ENCODE assay signal across 8 cellular contexts in the genomic region with DNA sequence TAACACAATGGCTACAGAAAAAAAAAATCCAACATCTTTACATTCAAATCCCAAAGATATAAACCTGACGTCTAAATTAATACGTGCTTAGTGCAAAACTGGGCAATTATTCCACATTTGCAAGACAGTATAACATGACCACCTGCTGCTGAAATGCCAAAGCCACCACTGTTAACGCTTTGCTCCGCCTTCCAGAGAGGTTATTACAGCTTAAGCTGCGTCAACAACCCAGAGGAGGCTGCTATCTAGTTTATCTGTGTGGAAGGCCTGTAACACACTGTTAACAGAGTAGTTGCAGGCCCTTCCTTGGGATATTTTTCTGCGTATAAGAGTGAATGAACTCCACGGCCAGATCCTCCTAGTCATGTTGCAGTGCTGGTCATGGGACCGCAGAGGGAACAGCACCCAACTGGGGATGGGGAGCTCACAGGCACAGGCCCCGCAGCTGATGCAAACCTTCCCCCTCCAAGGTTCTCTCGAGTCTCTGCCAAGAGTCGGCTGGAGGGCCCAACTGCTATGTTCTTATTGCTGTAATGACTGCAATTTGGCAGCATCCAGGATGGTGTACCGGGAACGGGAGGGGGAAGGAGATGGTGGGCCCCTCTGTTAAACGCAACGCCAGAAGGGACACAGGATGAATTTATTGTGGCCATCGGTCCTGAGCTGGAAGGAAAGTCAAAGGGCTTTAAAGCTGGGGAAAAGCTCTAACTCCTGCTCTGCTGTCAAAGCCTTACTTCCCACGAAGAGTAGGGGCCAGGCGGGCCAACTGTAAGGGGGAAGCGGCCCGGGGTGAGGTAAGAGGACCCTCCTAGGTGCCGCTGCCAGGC. TPM values are rescaled to one million over a fixed set of nuclear protein-coding genes. Genes with fewer than 3 reads are reported as not detected.
DNase-seq lines count a peak whose midpoint lies in the region; ATAC-seq and TF ChIP-seq lines count a peak whose summit lies in the region.

No MANE protein-coding gene starts in this region.

- peak overlapping the region; percentile 94 for H3K4me3 Mint-ChIP-seq in activated CD4-positive, alpha-beta T cell treated with anti-CD3 and anti-CD28 coated beads, Interleukin-2, amount 10 ng/mL, durations not matched to agents 24 days and 14 days

- H3K27me3 ChIP-seq in A673 (replicated peaks; ENCODE audit: insufficient read depth, low read depth, low read length, poor library complexity), result no peaks in the 10 kb centered on the region
- no peaks in the 10 kb centered on the region for H3K27me3 ChIP-seq in duodenal mucosa (ENCODE audit: control insufficient read depth in 1 of 2, insufficient read depth in 2 of 2, low read length in 2 of 2)

- BruUV-seq in A673 (replicated peaks; lab: Mats Ljungman, UMichigan), result no TSS peak

- CTCF ChIA-PET in A673 (lab: Charles Lee), result interaction anchor here (0.8 to 3.6 kb wide), 3 partner anchors 9 to 184 kb away, joined by 3 to 16 read pairs (median 15); a partner anchor contains a TSS

- POLR2A ChIA-PET in A673 (lab: Charles Lee; ENCODE audit: low non-redundant PET), result interaction anchor here (2.3 kb wide), 1 partner anchor 8 kb away, joined by 10 read pairs; no protein-coding TSS in a partner anchor

- no peak for TF ChIP-seq CTCF in A673 (conservative IDR thresholded peaks at IDR 0.05; ENCODE audit: low read depth, low read length)

- H3K9me3 ChIP-seq in A673 (ENCODE audit: low read depth, low read length, poor library complexity, severe bottlenecking), result no peaks in the 10 kb centered on the region
- H3K9me3 ChIP-seq in duodenal mucosa (ENCODE audit: control insufficient read depth in 1 of 2, low read length in 2 of 2), result no peaks in the 10 kb centered on the region

- no peaks in the 10 kb centered on the region for H3K9me3 Mint-ChIP-seq in activated CD4-positive, alpha-beta T cell treated with anti-CD3 and anti-CD28 coated beads, Interleukin-2, amount 10 ng/mL, durations not matched to agents 24 days and 14 days

- H3K9ac ChIP-seq in duodenal mucosa (ENCODE audit: low read depth in 1 of 2, low read length in 2 of 2), result peak overlapping the region; percentile 91 to 94

- no peaks in the 10 kb centered on the region for H3K36me3 ChIP-seq in A673 (ENCODE audit: insufficient read depth, low read length, poor library complexity, severe bottlenecking)
- H3K36me3 ChIP-seq in duodenal mucosa (ENCODE audit: control insufficient read depth in 1 of 2, insufficient read depth in 2 of 2, low read length in 2 of 2), result no peaks in the 10 kb centered on the region

- H3K27ac ChIP-seq in A673 (ENCODE audit: low read depth, low read length, poor library complexity, severe bottlenecking) (peak overlapping the region; percentile 97), duodenal mucosa (ENCODE audit: low read depth, low read length) (peak overlapping the region; percentile 91)

- H3K4me3 ChIP-seq in A673 (ENCODE audit: low read depth, low read length, poor library complexity, severe bottlenecking) (peak overlapping the region; percentile 95), duodenal mucosa (ENCODE audit: low read depth in 1 of 2, low read length in 2 of 2) (peak overlapping the region; percentile 75 to 86)

- H3K4me1 Mint-ChIP-seq in activated CD4-positive, alpha-beta T cell treated with anti-CD3 and anti-CD28 coated beads, Interleukin-2, amount 10 ng/mL, durations not matched to agents 24 days and 14 days, result peaks cover 44% of the 10 kb centered on the region

- peak; percentile 91 for DNase-seq in A673 (ENCODE audit: low spot score)
- peak; percentile 56 for DNase-seq in NCI-H2196 treated with DMSO at 0.1 percent for 48 hours (lab: John Stamatoyannopoulos, UW; ENCODE audit: unreplicated experiment)
- peak; percentile 84 for DNase-seq in activated CD4-positive, alpha-beta T cell treated with anti-CD3 and anti-CD28 coated beads, Interleukin-2, amount 10 ng/mL, durations not matched to agents 24 days and 14 days
- DNase-seq in lung microvascular endothelial cell (ENCODE audit: low read depth in 2 of 2), result peak; percentile 19 to 37
- DNase-seq in stimulated activated naive CD8-positive, alpha-beta T cell treated with anti-CD3 and anti-CD28 coated beads, Interleukin-15, Interleukin-2, amounts not matched to agents 100 U/mL and 50 U/mL, for 24 hours, result peak; percentile 52

- peak overlapping the region; percentile 99 for H3K27ac Mint-ChIP-seq in activated CD4-positive, alpha-beta T cell treated with anti-CD3 and anti-CD28 coated beads, Interleukin-2, amount 10 ng/mL, durations not matched to agents 24 days and 14 days

- ATAC-seq in GM18511 (IDR thresholded peaks at IDR 0.05; ENCODE audit: unreplicated experiment) (peak; percentile 19), HG03095 (IDR thresholded peaks at IDR 0.05; ENCODE audit: unreplicated experiment) (peak; percentile 27)
- peak; percentile 36 for ATAC-seq in stimulated activated naive CD8-positive, alpha-beta T cell treated with anti-CD3 and anti-CD28 coated beads, Interleukin-15, Interleukin-2, amounts not matched to agents 100 U/mL and 50 U/mL, for 24 hours

- no peaks in the 10 kb centered on the region for H3K27me3 Mint-ChIP-seq in activated CD4-positive, alpha-beta T cell treated with anti-CD3 and anti-CD28 coated beads, Interleukin-2, amount 10 ng/mL, durations not matched to agents 24 days and 14 days

- H3K36me3 Mint-ChIP-seq in activated CD4-positive, alpha-beta T cell treated with anti-CD3 and anti-CD28 coated beads, Interleukin-2, amount 10 ng/mL, durations not matched to agents 24 days and 14 days (ENCODE audit: low read depth), result peaks cover 16% of the 10 kb centered on the region

- H3K4me1 ChIP-seq in A673 (ENCODE audit: insufficient read depth, low read length, poor library complexity, severe bottlenecking) (peaks cover 58% of the 10 kb centered on the region), duodenal mucosa (ENCODE audit: control insufficient read depth in 1 of 2, insufficient read depth in 2 of 2, low read length in 2 of 2) (peaks cover 21 to 31% of the 10 kb centered on the region in 2 donors)

- intact Hi-C loops in A673 (cut with micrococcal nuclease; ENCODE audit: unreplicated experiment), result loop anchor here (2.0 to 10.0 kb wide), 3 partner anchors 69 to 555 kb away; a partner anchor contains a TSS
- intact Hi-C loops in activated CD4-positive, alpha-beta T cell treated with anti-CD3 and anti-CD28 coated beads, Interleukin-2, amount 10 ng/mL, durations not matched to agents 24 days and 14 days (cut with micrococcal nuclease), result loop anchor here (1.0 to 10.0 kb wide), 4 partner anchors 9 to 1725 kb away; a partner anchor contains a TSS

RNA-seq across cellular contexts. Expression of a gene that starts 1.0 kb away (rescaled TPM):
- total RNA-seq in A673 (2021) (30.1 and 33.5 TPM in 2 replicates), lung microvascular endothelial cell (23.8 and 38.5 TPM in 2 replicates)
- 52.5 and 53.7 TPM in 2 replicates for total RNA-seq in activated CD4-positive, alpha-beta T cell treated with anti-CD3 and anti-CD28 coated beads, Interleukin-2, amount 10 ng/mL, durations not matched to agents 24 days and 14 days

RNA-seq across cellular contexts. Expression of a gene that starts 40.4 kb away (rescaled TPM):
- 0.15 and 0.32 TPM in 2 replicates for total RNA-seq in A673 (2021)
- total RNA-seq in activated CD4-positive, alpha-beta T cell treated with anti-CD3 and anti-CD28 coated beads, Interleukin-2, amount 10 ng/mL, durations not matched to agents 24 days and 14 days, result not detected in 2 replicates
- total RNA-seq in lung microvascular endothelial cell, result 0.22 TPM in 1 of 2 replicates, not detected in the other

Comparison
In these comparisons a context has a peak if more than half of its experiments do, and no peak if none do; other contexts are left out.
1. Peak in every context shown above with its lines: DNase-seq, ATAC-seq, H3K4me3 ChIP-seq and H3K27ac ChIP-seq.
2. DNase-seq: peak in every context shown above with its lines; median percentile 91 in A673; 84 in activated CD4-positive, alpha-beta T cell treated with anti-CD3 and anti-CD28 coated beads, Interleukin-2, amount 10 ng/mL, durations not matched to agents 24 days and 14 days; 56 in NCI-H2196 treated with DMSO at 0.1 percent for 48 hours; 52 in stimulated activated naive CD8-positive, alpha-beta T cell treated with anti-CD3 and anti-CD28 coated beads, Interleukin-15, Interleukin-2, amounts not matched to agents 100 U/mL and 50 U/mL, for 24 hours; 28 in lung microvascular endothelial cell.